26 cellular contexts compared by ENCODE assay signal in the genomic region with DNA sequence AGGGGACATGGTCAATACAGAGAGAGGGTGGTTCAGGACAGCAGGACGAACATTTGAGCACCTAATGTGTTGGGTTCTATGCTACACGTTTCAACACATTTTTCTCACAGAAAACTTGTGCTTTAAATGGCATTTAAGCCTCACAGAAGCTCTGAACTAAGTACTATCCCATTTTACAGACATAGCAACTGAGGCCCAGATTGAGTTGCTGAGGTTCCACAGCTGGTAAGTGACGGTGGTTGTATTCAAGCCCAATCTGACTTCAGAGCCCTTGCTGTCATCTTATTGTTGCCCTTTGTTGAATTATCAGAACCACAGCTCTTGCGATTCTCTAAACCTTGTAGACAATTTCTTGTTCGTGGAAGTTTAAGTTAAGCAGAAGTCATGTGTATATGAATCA.
DNase-seq lines count a peak whose midpoint lies in the region; ATAC-seq, FAIRE-seq and TF ChIP-seq lines count a peak whose summit lies in the region.
"Had no signal": no experiment of that assay in that cellular context is flagged by ENCODE, and none has a peak within 500 bp of the region (broad histone marks: within the 10 kb centered on the region; RNA-seq: fewer than 3 reads in every experiment).

No MANE protein-coding gene starts in this region.

- peak overlapping the region in 5 of 6 donors; percentile 1 to 81 (median 13) for H3K27ac Mint-ChIP-seq in immature natural killer cell
- H3K27ac Mint-ChIP-seq: CD4-positive, alpha-beta memory T cell; CD4-positive, CD25-positive, alpha-beta regulatory T cell had no signal

- BruUV-seq in HepG2 (replicated peaks; lab: Mats Ljungman, UMichigan) = no TSS peak
- no TSS peak for BruUV-seq in K562 (replicated peaks; lab: Mats Ljungman, UMichigan)

- DNase-seq in HepG2 (ENCODE audit: low spot score) (no peak), right lobe of liver (no peak), K562 (ENCODE audit: extremely low read depth in 1 of 4, low spot score in 3 of 4) (no peak), immature natural killer cell (no peak), medulla oblongata (ENCODE audit: extremely low spot score) (no peak)
- DNase-seq: 8988T; ACHN; BE2C; C1 segment of cervical spinal cord; CD4-positive, alpha-beta memory T cell; CD4-positive, CD25-positive, alpha-beta regulatory T cell; CD8-positive, alpha-beta memory T cell; COR-L47; DMS 273 treated with DMSO at 0.1 percent for 48 hours; DMS153; DMS53; DMS79; DND-41; EL; GDM1 had no signal

- ATAC-seq in HepG2 (no peak), right lobe of liver (no peak), K562 (no peak), GM21717 (IDR thresholded peaks at IDR 0.05; ENCODE audit: unreplicated experiment) (no peak), GM18858 (IDR thresholded peaks at IDR 0.05; ENCODE audit: unreplicated experiment) (no peak)
- ATAC-seq: GM12878 had no signal

- no peak for TF ChIP-seq CTCF in HepG2 (CRISPR knock-in tag; IDR thresholded peaks at IDR 0.05)
- no peak for TF ChIP-seq CTCF in right lobe of liver (IDR thresholded peaks at IDR 0.05)
- no peak for TF ChIP-seq CTCF in K562 (IDR thresholded peaks at IDR 0.05 in 2 of 3, conservative IDR thresholded peaks at IDR 0.05 in 1 of 3; ENCODE audit: insufficient read depth in 2 of 3, low read depth in 1 of 3, low read length in 3 of 3)

- H3K27ac ChIP-seq in HepG2 (ENCODE audit: extremely low read length, insufficient read depth, low read length) (no peak overlapping the region), right lobe of liver (no peak overlapping the region), K562 (ENCODE audit: extremely low read depth, low read depth, low read length) (no peak overlapping the region)
- H3K27ac ChIP-seq: BLaER1 had no signal

- H3K4me1 ChIP-seq in HepG2 (ENCODE audit: insufficient read depth, low read length) (peaks cover 4% of the 10 kb centered on the region), right lobe of liver (peaks cover 0 to 9% (median 6%) of the 10 kb centered on the region in 4 donors), K562 (replicated peaks in 1 of 2; ENCODE audit: control insufficient read depth in 2 of 2, insufficient read depth in 2 of 2, low read length in 2 of 2) (no peaks in the 10 kb centered on the region)
- H3K4me1 ChIP-seq: BE2C, BLaER1 had no signal

- TF ChIP-seq EP300 in HepG2 (IDR thresholded peaks at IDR 0.05; ENCODE audit: low read depth in 2 of 2, low read length in 2 of 2) (no peak), HepG2 (CRISPR knock-in tag; IDR thresholded peaks at IDR 0.05; ENCODE audit: borderline replicate concordance) (no peak), K562 (IDR thresholded peaks at IDR 0.05; ENCODE audit: low read length) (no peak)

- H2AFZ ChIP-seq in HepG2 (ENCODE audit: low read length) (no peak overlapping the region), K562 (ENCODE audit: low read depth, low read length) (no peak overlapping the region)

- H3K9me3 ChIP-seq in HepG2 (ENCODE audit: low read length) = no peaks in the 10 kb centered on the region
- no peaks in the 10 kb centered on the region for H3K9me3 ChIP-seq in right lobe of liver
- H3K9me3 ChIP-seq in K562 (replicated peaks; ENCODE audit: control insufficient read depth, insufficient read depth, low read depth, low read length) = no peaks in the 10 kb centered on the region
- H3K9me3 ChIP-seq: BE2C had no signal

- TF ChIP-seq RAD21 in HepG2 (CRISPR knock-in tag; IDR thresholded peaks at IDR 0.05) = no peak
- no peak for TF ChIP-seq RAD21 in K562 (CRISPR knock-in tag; conservative IDR thresholded peaks at IDR 0.05 in 1 of 2, IDR thresholded peaks at IDR 0.05 in 1 of 2)

- FAIRE-seq in HepG2 (lab: Jason Lieb, UNC) (no peak), K562 (lab: Jason Lieb, UNC) (peak; percentile 37)
- FAIRE-seq: A204.1, GM12878 had no signal

- H3K9me3 Mint-ChIP-seq in immature natural killer cell = no peaks in the 10 kb centered on the region
- H3K9me3 Mint-ChIP-seq: CD8-positive, alpha-beta memory T cell had no signal

- H3K79me2 ChIP-seq in HepG2 (ENCODE audit: insufficient read depth, low read length) = no peaks in the 10 kb centered on the region
- no peaks in the 10 kb centered on the region for H3K79me2 ChIP-seq in K562 (ENCODE audit: control insufficient read depth, insufficient read depth, low read length)

- CTCF ChIA-PET in HepG2 (lab: Yijun Ruan, JAX; ENCODE audit: low intra/inter-chr PET ratio, low total read pairs) (no interaction called here), K562 (lab: Yijun Ruan, JAX; ENCODE audit: low intra/inter-chr PET ratio) (no interaction called here)

- H3K9ac ChIP-seq in HepG2 (ENCODE audit: insufficient read depth, low read depth, low read length) = no peak overlapping the region
- H3K9ac ChIP-seq in K562 (ENCODE audit: insufficient read depth in 1 of 2, low read depth in 2 of 2, low read length in 2 of 2) = no peak overlapping the region
- H3K9ac ChIP-seq: BLaER1 had no signal

- H3K4me1 Mint-ChIP-seq in immature natural killer cell = peaks cover 13 to 14% of the 10 kb centered on the region in 2 donors
- H3K4me1 Mint-ChIP-seq: CD14-positive monocyte; CD4-positive, CD25-positive, alpha-beta regulatory T cell had no signal

- H3K36me3 Mint-ChIP-seq in immature natural killer cell = peaks cover 13 to 25% (median 23%) of the 10 kb centered on the region in 3 donors

- H3K9me1 ChIP-seq in K562 (ENCODE audit: control insufficient read depth, insufficient read depth, low read length) = no peaks in the 10 kb centered on the region

- H3K36me3 ChIP-seq in HepG2 (replicated peaks in 1 of 2; ENCODE audit: control insufficient read depth in 1 of 2, insufficient read depth in 2 of 2, low read length in 2 of 2) (peaks cover 7 to 14% of the 10 kb centered on the region in 2 experiments; a peak in 4 of 5 replicates), right lobe of liver (no peaks in the 10 kb centered on the region), K562 (ENCODE audit: control insufficient read depth, insufficient read depth, low read length) (peaks cover 3% of the 10 kb centered on the region; the same call in 1 of the 3 replicates)
- H3K36me3 ChIP-seq: BE2C had no signal

- H4K20me1 ChIP-seq in HepG2 (ENCODE audit: insufficient read depth, low read length) (no peaks in the 10 kb centered on the region), K562 (replicated peaks; ENCODE audit: control insufficient read depth, insufficient read depth, low read length) (no peaks in the 10 kb centered on the region)
- H4K20me1 ChIP-seq: BLaER1 had no signal

- H3K27me3 ChIP-seq in HepG2 (ENCODE audit: control insufficient read depth in 1 of 2, insufficient read depth in 2 of 2, low read length in 2 of 2) (no peaks in the 10 kb centered on the region), right lobe of liver (no peaks in the 10 kb centered on the region), K562 (ENCODE audit: control insufficient read depth in 2 of 2, insufficient read depth in 2 of 2, low read length in 2 of 2) (no peaks in the 10 kb centered on the region)
- H3K27me3 ChIP-seq: BE2C, BLaER1 had no signal

- in situ Hi-C loops in HepG2 (cut with HindIII; ENCODE audit: extremely low pct_ligation_motif_present, low pct_unique_long_range_greater_than_20kb) = no loop called here
- in situ Hi-C loops in K562 (cut with MboI) = no loop called here

- intact Hi-C loops in HepG2 (cut with micrococcal nuclease; ENCODE audit: unreplicated experiment) = no loop called here
- intact Hi-C loops in right lobe of liver (cut with DNase I) = no loop called here
- intact Hi-C loops in K562 (cut with micrococcal nuclease) = no loop called here

- no peak overlapping the region for H3K4me3 Mint-ChIP-seq in immature natural killer cell
- H3K4me3 Mint-ChIP-seq: CD14-positive monocyte; CD4-positive, alpha-beta memory T cell; CD4-positive, CD25-positive, alpha-beta regulatory T cell; CD8-positive, alpha-beta memory T cell had no signal

- H3K4me3 ChIP-seq in HepG2 (replicated peaks in 1 of 3; ENCODE audit: insufficient read depth in 1 of 3, low read depth in 2 of 3, low read length in 3 of 3) (no peak overlapping the region), right lobe of liver (no peak overlapping the region), K562 (no peak overlapping the region)
- H3K4me3 ChIP-seq: BLaER1, GM12878 had no signal

- POLR2A ChIA-PET in HepG2 (lab: Yijun Ruan, JAX) (no interaction called here), K562 (lab: Yijun Ruan, JAX) (interaction anchor here (0.9 to 1.4 kb wide), 2 partner anchors 9 to 17 kb away, joined by 3 to 7 read pairs; no protein-coding TSS in a partner anchor)

- 99% methylated on average over 5 of the region's 5 CpGs for WGBS in HepG2 (ENCODE audit: low lambda C conversion rate)
- 100% methylated on average over 2 of the region's 5 CpGs for WGBS in right lobe of liver (ENCODE audit: insufficient coverage, low coverage, low lambda C conversion rate, missing lambda C conversion rate)
- 68% methylated on average over 5 of the region's 5 CpGs for WGBS in K562 (ENCODE audit: insufficient coverage, low coverage, missing lambda C conversion rate)

- H3K4me2 ChIP-seq in HepG2 (ENCODE audit: low read depth, low read length) (no peak overlapping the region), K562 (ENCODE audit: insufficient read depth, low read length) (no peak overlapping the region)
- H3K4me2 ChIP-seq: BLaER1 had no signal

- TF ChIP-seq POLR2A in HepG2 (IDR thresholded peaks at IDR 0.05; ENCODE audit: insufficient read depth in 1 of 2, low read depth in 2 of 2, low read length in 2 of 2) (no peak), right lobe of liver (IDR thresholded peaks at IDR 0.05) (no peak), K562 (conservative IDR thresholded peaks at IDR 0.05) (no peak)

- peaks cover 0 to 2% (median 0%) of the 10 kb centered on the region in 3 donors for H3K27me3 Mint-ChIP-seq in immature natural killer cell (ENCODE audit: low read depth in 3 of 3)
- H3K27me3 Mint-ChIP-seq: CD4-positive, alpha-beta memory T cell; CD4-positive, CD25-positive, alpha-beta regulatory T cell had no signal

TF ChIP-seq in HepG2, 621 proteins besides CTCF, POLR2A, EP300 and RAD21:
- TF ChIP-seq ZNF629 (CRISPR knock-in tag; conservative IDR thresholded peaks at IDR 0.05) = peak; percentile 78
- TF ChIP-seq ARNT (IDR thresholded peaks at IDR 0.05) = no peak

TF ChIP-seq in K562, 482 proteins besides CTCF, POLR2A, EP300 and RAD21:
- TF ChIP-seq RBM25 (IDR thresholded peaks at IDR 0.05; ENCODE audit: low read depth, low read length, severe bottlenecking) (peak; percentile 74), RBM34 (IDR thresholded peaks at IDR 0.05; ENCODE audit: borderline replicate concordance, insufficient read depth, low read length) (no peak), ARHGAP35 (IDR thresholded peaks at IDR 0.05; ENCODE audit: partially characterized antibody) (no peak), ZNF282 (CRISPR knock-in tag; IDR thresholded peaks at IDR 0.05) (no peak), ZNF175 (CRISPR knock-in tag; IDR thresholded peaks at IDR 0.05; ENCODE audit: low read depth) (no peak)
